In genomic region chr5:6632931-6633468, GRCh38 we compare ENCODE assay signal across 8 cellular contexts. TPM values are rescaled to one million over a fixed set of nuclear protein-coding genes. Genes with fewer than 3 reads are reported as not detected.
DNase-seq lines count a peak whose midpoint lies in the region; ATAC-seq and TF ChIP-seq lines count a peak whose summit lies in the region.

Gene NSUN2 (minus strand): TSS chr5:6633044. CDS start chr5:6632979, 65 bp downstream.
Gene SRD5A1 (plus strand): TSS chr5:6633440. CDS start chr5:6633577, 137 bp downstream.

- H3K27ac ChIP-seq in angular gyrus (ENCODE audit: low read depth, low read length) (peak within 1 kb of the TSS; percentile 97), right atrium auricular region (peak within 1 kb of the TSS; percentile 95), uterus (peak within 1 kb of the TSS; percentile 83 to 90)

- H3K9me3 ChIP-seq in right atrium auricular region (no peaks in the 10 kb centered on the region), uterus (no peaks in the 10 kb centered on the region)

- H3K4me1 ChIP-seq in right atrium auricular region (peaks cover 0 to 26% of the 10 kb centered on the region in 2 donors), uterus (peaks cover 4 to 10% of the 10 kb centered on the region in 2 donors)

- intact Hi-C loops in uterus (cut with DNase I; ENCODE audit: low total_unique reads), result loop anchor here (5.0 kb wide), 1 partner anchor 79 kb away; the partner anchor contains the start of gene TENT4A

- peak; percentile 87 for ATAC-seq in GM18505 (IDR thresholded peaks at IDR 0.05; ENCODE audit: unreplicated experiment)
- peak; percentile 90 for ATAC-seq in HG02970 (IDR thresholded peaks at IDR 0.05; ENCODE audit: low FRiP score, unreplicated experiment)

- peaks cover 20% of the 10 kb centered on the region for H3K36me3 ChIP-seq in right atrium auricular region
- no peaks in the 10 kb centered on the region for H3K36me3 ChIP-seq in uterus

- DNase-seq in NCI-H187 treated with DMSO at 0.1 percent for 48 hours (lab: John Stamatoyannopoulos, UW) (peak; percentile 55), T-helper 2 cell (peak; percentile 87 to 94 (median 90)), right atrium auricular region (ENCODE audit: low spot score) (peak; percentile 91), pulmonary artery endothelial cell (ENCODE audit: low read depth, low spot score) (peak; percentile 47), uterus (peak; percentile 88 to 89)

- TF ChIP-seq CTCF in right atrium auricular region (IDR thresholded peaks at IDR 0.05) (no peak), uterus (IDR thresholded peaks at IDR 0.05) (no peak)

- TF ChIP-seq POLR2A in GM18505 (IDR thresholded peaks at IDR 0.05; ENCODE audit: borderline replicate concordance, extremely low read depth, insufficient read depth, insufficient read length) (peak; percentile 87), uterus (IDR thresholded peaks at IDR 0.05) (peak; percentile 31 to 42)

- H3K4me3 ChIP-seq in right atrium auricular region (peak within 1 kb of the TSS; percentile 92 to 94), uterus (peak within 1 kb of the TSS; percentile 69 to 87)

- H3K27me3 ChIP-seq in right atrium auricular region (no peaks in the 10 kb centered on the region), uterus (no peaks in the 10 kb centered on the region)

RNA-seq across cellular contexts. Expression of gene NSUN2, which starts in this region (rescaled TPM):
- total RNA-seq in right atrium auricular region (10 to 100 TPM; 21.2 to 21.4 TPM), pulmonary artery endothelial cell (81.8 and 91.5 TPM in 2 replicates), uterus (10 to 100 TPM; 38.9 to 51.2 (median 50.6) TPM)

RNA-seq across cellular contexts. Expression of gene SRD5A1, which starts in this region (rescaled TPM):
- total RNA-seq in right atrium auricular region (1 to 10 TPM in 1 of 2 donors, under 1 TPM in 1; 0.67 to 1.2 TPM), pulmonary artery endothelial cell (11.3 and 13.6 TPM in 2 replicates), uterus (10 to 100 TPM in 3 of 4 donors, under 1 TPM in 1; 0.29 to 71.2 (median 10.1) TPM)

Comparison
In these comparisons a context has a peak if more than half of its experiments do, and no peak if none do; other contexts are left out.
1. Peak in every context shown above with its lines: DNase-seq, ATAC-seq, H3K4me3 ChIP-seq and H3K27ac ChIP-seq.